In genomic region chr3:72576563-72576962, GRCh38 we compare ENCODE assay signal across 19 cellular contexts.
DNase-seq lines count a peak whose midpoint lies in the region; ATAC-seq, FAIRE-seq and TF ChIP-seq lines count a peak whose summit lies in the region.
"Had no signal": no experiment of that assay in that cellular context is flagged by ENCODE, and none has a peak within 500 bp of the region (broad histone marks: within the 10 kb centered on the region; RNA-seq: fewer than 3 reads in every experiment).

No MANE protein-coding gene starts in this region.

- no peak for TF ChIP-seq CTCF in GM23338 (conservative IDR thresholded peaks at IDR 0.05; ENCODE audit: low read depth in 2 of 2)
- TF ChIP-seq CTCF in H1 (IDR thresholded peaks at IDR 0.05; ENCODE audit: control extremely low read depth in 1 of 3, insufficient read depth in 1 of 3, low read depth in 1 of 3, low read length in 3 of 3), result no peak

- H2AFZ ChIP-seq in GM23338 (0 out of 2 replicates have a peak overlapping the region, but pooled peaks have one; percentile 43), H1 (ENCODE audit: low read length) (no peak overlapping the region)

- peaks cover 18% of the 10 kb centered on the region for H3K4me1 Mint-ChIP-seq in GM23338

- H3K27me3 Mint-ChIP-seq in GM23338 (ENCODE audit: insufficient read depth, low read depth, poor library complexity), result peaks cover 4% of the 10 kb centered on the region
- H3K27me3 Mint-ChIP-seq: CD4-positive, CD25-positive, alpha-beta regulatory T cell had no signal

- H3K36me3 Mint-ChIP-seq in GM23338 (ENCODE audit: low read depth), result no peaks in the 10 kb centered on the region
- H3K36me3 Mint-ChIP-seq: CD4-positive, CD25-positive, alpha-beta regulatory T cell; CD8-positive, alpha-beta T cell had no signal

- no peak for ATAC-seq in GM23338
- no peak for ATAC-seq in HG03159 (IDR thresholded peaks at IDR 0.05; ENCODE audit: unreplicated experiment)
- ATAC-seq in GM21390 (IDR thresholded peaks at IDR 0.05; ENCODE audit: unreplicated experiment), result no peak
- ATAC-seq: CD8-positive, alpha-beta T cell had no signal

- no peak for FAIRE-seq in H1 (lab: Jason Lieb, UNC)
- FAIRE-seq: G401.6, GM12892 had no signal

- peaks cover 14% of the 10 kb centered on the region for H3K4me1 ChIP-seq in GM23338 (ENCODE audit: insufficient read depth)
- peaks cover 0 to 5% (median 2%) of the 10 kb centered on the region in 4 experiments; a peak in 4 of 7 replicates for H3K4me1 ChIP-seq in H1 (replicated peaks in 1 of 4; ENCODE audit: control insufficient read depth in 3 of 4, insufficient read depth in 4 of 4, low read length in 3 of 4)

- TF ChIP-seq RAD21 in H1 (IDR thresholded peaks at IDR 0.05 in 1 of 2, conservative IDR thresholded peaks at IDR 0.05 in 1 of 2; ENCODE audit: low read depth in 2 of 2, low read length in 2 of 2), result no peak

- peaks cover 3% of the 10 kb centered on the region; the same call in 1 of the 2 replicates for H3K9me2 ChIP-seq in GM23338 (ENCODE audit: insufficient read depth)

- H3K79me2 ChIP-seq in GM23338 (replicated peaks; ENCODE audit: insufficient read depth) (no peaks in the 10 kb centered on the region), H1 (ENCODE audit: control insufficient read depth in 1 of 2, insufficient read depth in 2 of 2, low read length in 2 of 2) (no peaks in the 10 kb centered on the region)

- no peak overlapping the region for H2BK15ac ChIP-seq in H1 (ENCODE audit: low read length)

- no peak overlapping the region for H2BK12ac ChIP-seq in H1 (ENCODE audit: low read depth, low read length)

- H3F3A ChIP-seq in GM23338 (replicated peaks; ENCODE audit: low read depth), result no peaks in the 10 kb centered on the region

- POLR2A ChIA-PET in H1 (lab: Charles Lee; ENCODE audit: partially characterized antibody), result interaction anchor here (0.6 kb wide), 1 partner anchor 761 kb away, joined by 5 read pairs; no protein-coding TSS in a partner anchor

- DNase-seq in GM23338 (ENCODE audit: low spot score) (no peak), OCI-M1 (lab: John Stamatoyannopoulos, UW) (peak; percentile 42), H1 (ENCODE audit: low read depth in 1 of 2, low spot score in 2 of 2) (no peak)
- DNase-seq in stimulated activated CD4-positive, alpha-beta T cell treated with anti-CD3 and anti-CD28 coated beads, Interleukin-2, amount 100 ng/mL, for 48 hours, result no peak
- DNase-seq: Caco-2; CD4-positive, CD25-positive, alpha-beta regulatory T cell; CD8-positive, alpha-beta T cell; DMS153; DND-41; GOT3; H7; HCEC 1CT had no signal

- H2BK5ac ChIP-seq in H1 (ENCODE audit: low read depth, low read length), result no peak overlapping the region

- H2BK120ac ChIP-seq in H1 (replicated peaks; ENCODE audit: low read depth, low read length), result no peak overlapping the region

- H3K4me3 Mint-ChIP-seq in GM23338, result no peak overlapping the region
- H3K4me3 Mint-ChIP-seq: B cell; CD4-positive, CD25-positive, alpha-beta regulatory T cell; CD8-positive, alpha-beta T cell had no signal

- H3K4ac ChIP-seq in H1 (replicated peaks; ENCODE audit: insufficient read length, low read depth, low read length), result no peak overlapping the region

- TF ChIP-seq POLR2A in H1 (IDR thresholded peaks at IDR 0.05; ENCODE audit: control extremely low read depth in 1 of 2, low read depth in 2 of 2, low read length in 2 of 2), result no peak

- TF ChIP-seq EP300 in H1 (IDR thresholded peaks at IDR 0.05; ENCODE audit: borderline replicate concordance in 1 of 2, low read depth in 2 of 2, low read length in 2 of 2), result no peak

- H4K20me1 ChIP-seq in GM23338 (replicated peaks; ENCODE audit: insufficient read depth) (no peaks in the 10 kb centered on the region), H1 (replicated peaks in 1 of 2; ENCODE audit: control insufficient read depth in 1 of 2, insufficient read depth in 2 of 2, low read length in 2 of 2) (no peaks in the 10 kb centered on the region)

- H3K9me3 Mint-ChIP-seq in GM23338, result no peaks in the 10 kb centered on the region
- H3K9me3 Mint-ChIP-seq: CD8-positive, alpha-beta T cell had no signal

- no peak overlapping the region for H4K8ac ChIP-seq in H1 (ENCODE audit: extremely low read depth, insufficient read depth, low read length)

- H3K27ac ChIP-seq in GM23338 (ENCODE audit: low read depth), result no peak overlapping the region
- no peak overlapping the region for H3K27ac ChIP-seq in H1 (ENCODE audit: low read depth, low read length)
- H3K27ac ChIP-seq: BLaER1, C4-2B had no signal

- no peak overlapping the region for H3K56ac ChIP-seq in H1 (replicated peaks; ENCODE audit: insufficient read length, low read depth, low read length)

- no peak overlapping the region for H3K14ac ChIP-seq in H1 (ENCODE audit: insufficient read length)

- no peak overlapping the region for H3K18ac ChIP-seq in H1 (ENCODE audit: extremely low read depth, low read length)

- H3K36me3 ChIP-seq in GM23338 (ENCODE audit: insufficient read depth) (no peaks in the 10 kb centered on the region), H1 (ENCODE audit: control insufficient read depth in 2 of 4, insufficient read depth in 4 of 4, low read length in 3 of 4) (no peaks in the 10 kb centered on the region)
- H3K36me3 ChIP-seq: BLaER1 had no signal

- H3K27me3 ChIP-seq in GM23338 (ENCODE audit: insufficient read depth) (no peaks in the 10 kb centered on the region), H1 (replicated peaks in 1 of 4; ENCODE audit: control insufficient read depth in 3 of 4, extremely low read depth in 1 of 4, insufficient read depth in 3 of 4, low read length in 3 of 4) (no peaks in the 10 kb centered on the region)

- H4K91ac ChIP-seq in H1 (replicated peaks; ENCODE audit: insufficient read length, low read length), result no peak overlapping the region

- H3K23ac ChIP-seq in H1 (ENCODE audit: insufficient read length), result no peak overlapping the region

- no peaks in the 10 kb centered on the region for H3K23me2 ChIP-seq in H1 (ENCODE audit: low read depth, low read length)

- WGBS in H1 (ENCODE audit: extremely low coverage in 1 of 2, insufficient coverage in 1 of 2, insufficient read length in 1 of 2, insufficient replicate concordance in 2 of 2, low coverage in 1 of 2, low lambda C conversion rate in 2 of 2, missing lambda C conversion rate in 1 of 2), 2 experiments, result 85% methylated on average over 5 of the region's 5 CpGs; no CpG with 5 or more reads in 1 of the 2 experiments

- no peak overlapping the region for H4K5ac ChIP-seq in H1 (ENCODE audit: insufficient read length, low read depth, low read length)

- H2AK5ac ChIP-seq in H1 (ENCODE audit: low read depth, low read length), result no peak overlapping the region

- no peaks in the 10 kb centered on the region for H3K9me3 ChIP-seq in H1 (ENCODE audit: insufficient read depth in 2 of 2, low read depth in 1 of 2, low read length in 1 of 2)
- H3K9me3 ChIP-seq: BLaER1, Caco-2 had no signal

- CTCF ChIA-PET in H1 (lab: Charles Lee; ENCODE audit: partially characterized antibody), result interaction anchor here (0.7 to 3.2 kb wide), 4 partner anchors 11 to 45 kb away, joined by 3 to 14 read pairs (median 4); no protein-coding TSS in a partner anchor

- H3K4me2 ChIP-seq in GM23338 (no peak overlapping the region), H1 (ENCODE audit: insufficient read depth in 1 of 2, low read depth in 2 of 2, low read length in 2 of 2) (no peak overlapping the region)
- H3K4me2 ChIP-seq: BLaER1 had no signal

- H3K4me3 ChIP-seq in GM23338, result no peak overlapping the region
- H3K4me3 ChIP-seq in H1 (ENCODE audit: extremely low read depth in 1 of 4, insufficient read depth in 2 of 4, low read depth in 3 of 4, low read length in 4 of 4), result no peak overlapping the region
- H3K4me3 ChIP-seq: BLaER1 had no signal

- no peak overlapping the region for H3K27ac Mint-ChIP-seq in GM23338
- H3K27ac Mint-ChIP-seq: B cell; CD8-positive, alpha-beta T cell had no signal

- no peak overlapping the region for H2BK20ac ChIP-seq in H1 (ENCODE audit: low read length)

- H3K9ac ChIP-seq in H1 (replicated peaks in 1 of 4; ENCODE audit: extremely low read depth in 1 of 4, low read depth in 3 of 4, low read length in 3 of 4), result no peak overlapping the region
- H3K9ac ChIP-seq: BLaER1 had no signal

- H3K79me1 ChIP-seq in H1 (ENCODE audit: low read depth, low read length), result no peaks in the 10 kb centered on the region

TF ChIP-seq in GM23338, 12 proteins besides CTCF, POLR2A, EP300 and RAD21:
- TF ChIP-seq POLR2AphosphoS5 (IDR thresholded peaks at IDR 0.05; ENCODE audit: low read depth) (no peak), ETS1 (IDR thresholded peaks at IDR 0.05) (no peak)

TF ChIP-seq in H1, 55 proteins besides CTCF, POLR2A, EP300 and RAD21:
- TF ChIP-seq MAFK (IDR thresholded peaks at IDR 0.05; ENCODE audit: low read depth, low read length) (peak; percentile 83), KDM4A (IDR thresholded peaks at IDR 0.05; ENCODE audit: low read depth, low read length, severe bottlenecking) (no peak), RBBP5 (IDR thresholded peaks at IDR 0.05; ENCODE audit: borderline replicate concordance, low read depth, low read length) (no peak)
